ENCODE assay signal across 8 cellular contexts in the genomic region with DNA sequence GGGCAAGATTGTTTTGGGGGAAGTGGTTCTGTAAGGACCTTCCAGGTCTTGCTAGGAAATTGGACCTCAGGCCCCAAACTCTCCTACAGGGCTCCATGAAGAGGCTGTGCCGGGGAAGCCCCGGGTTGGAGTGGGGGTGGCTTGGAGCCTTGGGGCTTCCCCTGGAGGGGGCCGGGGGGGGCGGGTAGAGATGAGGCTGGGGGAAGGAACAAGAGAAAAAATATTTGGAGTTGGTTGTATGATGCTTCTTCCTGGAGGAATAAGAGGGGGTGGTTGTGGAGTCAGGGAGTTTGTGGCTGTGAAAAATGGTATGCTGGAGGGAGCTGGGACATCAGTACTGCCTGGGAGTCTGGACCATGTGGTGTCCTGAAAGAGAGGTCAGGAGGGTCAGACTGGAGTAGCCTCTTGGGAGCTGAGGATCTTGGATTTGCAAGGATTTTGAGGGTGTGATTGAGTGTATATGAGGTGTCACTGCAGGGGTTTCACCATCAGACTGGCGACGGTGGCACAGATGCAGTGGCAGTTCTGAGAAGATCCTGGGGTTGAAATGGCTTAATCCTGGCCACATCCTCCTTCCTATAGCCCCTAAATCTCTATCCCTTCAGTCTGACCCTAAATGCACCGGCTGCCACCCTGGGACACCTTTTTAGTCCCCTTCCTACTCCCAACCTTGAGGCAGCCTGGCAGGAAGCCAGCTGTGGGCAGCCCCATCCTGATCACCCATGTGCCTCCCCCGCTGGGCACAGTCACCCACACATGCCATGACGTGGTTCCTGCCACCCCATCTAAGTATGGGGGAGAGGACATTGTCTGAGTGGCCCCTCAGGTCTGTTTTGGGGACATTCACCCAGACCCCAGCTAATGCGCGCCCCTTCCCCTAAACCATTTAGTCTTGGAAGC. TPM values are rescaled to one million over a fixed set of nuclear protein-coding genes. Genes with fewer than 3 reads are reported as not detected.
DNase-seq lines count a peak whose midpoint lies in the region; ATAC-seq, FAIRE-seq and TF ChIP-seq lines count a peak whose summit lies in the region.

No MANE protein-coding gene starts in this region.

- H3K4me3 ChIP-seq in BLaER1 (0 out of 2 replicates have a peak overlapping the region, but pooled peaks have one; percentile 33), K562 (peak overlapping the region; percentile 79; the same call in 1 of the 2 replicates), thyroid gland (replicated peaks in 1 of 3) (peak overlapping the region in 1 of 3 donors; percentile 95)

- no peak for FAIRE-seq in K562 (lab: Jason Lieb, UNC)

- no peak for TF ChIP-seq RAD21 in K562 (CRISPR knock-in tag; conservative IDR thresholded peaks at IDR 0.05 in 1 of 2, IDR thresholded peaks at IDR 0.05 in 1 of 2)

- CTCF ChIA-PET in K562 (lab: Yijun Ruan, JAX; ENCODE audit: low intra/inter-chr PET ratio) = no interaction called here

- H3K4me3 Mint-ChIP-seq in naive B cell = peak overlapping the region; percentile 89 to 97 (median 94)

- H3K36me3 Mint-ChIP-seq in naive B cell = no peaks in the 10 kb centered on the region

- H3K9me1 ChIP-seq in K562 (ENCODE audit: control insufficient read depth, insufficient read depth, low read length) = peaks cover 6% of the 10 kb centered on the region

- TF ChIP-seq POLR2A in K562 (conservative IDR thresholded peaks at IDR 0.05) (no peak), thyroid gland (IDR thresholded peaks at IDR 0.05) (no peak)

- no peak overlapping the region for H2AFZ ChIP-seq in K562 (ENCODE audit: low read depth, low read length)

- no peak for ATAC-seq in K562
- ATAC-seq in naive B cell (ENCODE audit: low read depth in 2 of 2) = no peak
- no peak for ATAC-seq in GM18511 (IDR thresholded peaks at IDR 0.05; ENCODE audit: unreplicated experiment)

- in situ Hi-C loops in K562 (cut with MboI) = no loop called here

- H3K9ac ChIP-seq in BLaER1 (no peak overlapping the region), K562 (ENCODE audit: insufficient read depth in 1 of 2, low read depth in 2 of 2, low read length in 2 of 2) (peak overlapping the region in 1 of 2 experiments; percentile 82; a peak in 1 of 4 replicates)

- no peaks in the 10 kb centered on the region for H3K36me3 ChIP-seq in BLaER1
- H3K36me3 ChIP-seq in K562 (ENCODE audit: control insufficient read depth, insufficient read depth, low read length) = no peaks in the 10 kb centered on the region
- no peaks in the 10 kb centered on the region for H3K36me3 ChIP-seq in thyroid gland

- H3K27me3 ChIP-seq in BLaER1 (no peaks in the 10 kb centered on the region; the same call in 1 of the 2 replicates), K562 (ENCODE audit: control insufficient read depth in 2 of 2, insufficient read depth in 2 of 2, low read length in 2 of 2) (no peaks in the 10 kb centered on the region), thyroid gland (no peaks in the 10 kb centered on the region)

- H3K9me3 Mint-ChIP-seq in naive B cell = peaks cover 0 to 6% (median 0%) of the 10 kb centered on the region in 7 donors

- no peak for TF ChIP-seq EP300 in K562 (IDR thresholded peaks at IDR 0.05; ENCODE audit: low read length)

- intact Hi-C loops in K562 (cut with micrococcal nuclease) = no loop called here
- intact Hi-C loops in thyroid gland (cut with DNase I) = no loop called here

- H4K20me1 ChIP-seq in BLaER1 (peaks cover 63% of the 10 kb centered on the region), K562 (replicated peaks; ENCODE audit: control insufficient read depth, insufficient read depth, low read length) (peaks cover 3% of the 10 kb centered on the region; the same call in 1 of the 2 replicates)

- POLR2A ChIA-PET in K562 (lab: Yijun Ruan, JAX) = interaction anchor here (0.7 to 1.3 kb wide), 3 partner anchors 10 to 124 kb away, joined by 3 to 6 read pairs (median 5); no protein-coding TSS in a partner anchor

- H3K27ac Mint-ChIP-seq in naive B cell = peak overlapping the region; percentile 94 to 100 (median 100)

- WGBS in K562 (ENCODE audit: insufficient coverage, low coverage, missing lambda C conversion rate) = 62% methylated on average over 11 of the region's 11 CpGs
- 52 to 66% methylated on average over 11 of the region's 11 CpGs for WGBS in thyroid gland, 2 donors

- H3K27ac ChIP-seq in BLaER1 (no peak overlapping the region), K562 (ENCODE audit: extremely low read depth, low read depth, low read length) (no peak overlapping the region), thyroid gland (peak overlapping the region in 2 of 3 donors; percentile 93 to 96)

- H3K9me3 ChIP-seq in BLaER1 (no peaks in the 10 kb centered on the region), K562 (replicated peaks; ENCODE audit: control insufficient read depth, insufficient read depth, low read depth, low read length) (no peaks in the 10 kb centered on the region), thyroid gland (no peaks in the 10 kb centered on the region)

- peaks cover 66% of the 10 kb centered on the region for H3K79me2 ChIP-seq in K562 (ENCODE audit: control insufficient read depth, insufficient read depth, low read length)

- H3K27me3 Mint-ChIP-seq in naive B cell = peaks cover 0 to 4% (median 0%) of the 10 kb centered on the region in 3 donors

- H3K4me2 ChIP-seq in BLaER1 (peak overlapping the region; percentile 100), K562 (ENCODE audit: insufficient read depth, low read length) (no peak overlapping the region)

- no TSS peak for BruUV-seq in K562 (replicated peaks; lab: Mats Ljungman, UMichigan)

- TF ChIP-seq CTCF in K562 (IDR thresholded peaks at IDR 0.05 in 2 of 3, conservative IDR thresholded peaks at IDR 0.05 in 1 of 3; ENCODE audit: insufficient read depth in 2 of 3, low read depth in 1 of 3, low read length in 3 of 3) (no peak), thyroid gland (IDR thresholded peaks at IDR 0.05) (no peak)

- H3K4me1 Mint-ChIP-seq in naive B cell = peaks cover 70 to 93% (median 78%) of the 10 kb centered on the region in 3 donors

- DNase-seq in T follicular helper cell (ENCODE audit: low read depth) = peak; percentile 77
- DNase-seq in K562 (ENCODE audit: extremely low read depth in 1 of 4, low spot score in 3 of 4) = no peak
- DNase-seq in naive B cell = peak; percentile 62
- DNase-seq in thyroid gland = peak; percentile 44 to 51
- no peak for DNase-seq in RKO (ENCODE audit: low spot score)
- DNase-seq in SHP77 (lab: John Stamatoyannopoulos, UW) = no peak

- H3K4me1 ChIP-seq in BLaER1 (peaks cover 95% of the 10 kb centered on the region), K562 (replicated peaks in 1 of 2; ENCODE audit: control insufficient read depth in 2 of 2, insufficient read depth in 2 of 2, low read length in 2 of 2) (peaks cover 63 to 86% of the 10 kb centered on the region in 2 experiments), thyroid gland (peaks cover 80 to 85% of the 10 kb centered on the region in 2 donors)

RNA-seq across cellular contexts. Expression of gene RARA, which starts 10.9 kb away (rescaled TPM):
- total RNA-seq in K562 (2011; cell fraction: chromatin; rRNA removed; ENCODE audit: low replicate concordance) = 7.6 and 15.2 TPM in 2 replicates
- 9.7 and 10.0 TPM in 2 replicates for total RNA-seq in K562 (2011; cell fraction: nucleolus; rRNA removed)
- 5.5 and 6.0 TPM in 2 replicates for total RNA-seq in K562 (2011; cell fraction: nucleoplasm; rRNA removed)
- total RNA-seq in K562 (2014; rRNA removed) = 13.6 and 18.7 TPM in 2 replicates
- total RNA-seq in K562 (2014; rRNA removed; fragmentation: Illumina TruSeq; extraction: Trizol) = 5.0 and 7.5 TPM in 2 replicates
- total RNA-seq in K562 (2015; rRNA removed; fragmentation: Illumina TruSeq; extraction: Trizol) = 7.9 and 8.3 TPM in 2 replicates
- 26.2 and 28.0 TPM in 2 replicates for total RNA-seq in K562 (2021)
- 2.7 and 3.5 TPM in 2 replicates for polyA plus RNA-seq in K562 (2011; rRNA removed)
- polyA plus RNA-seq in K562 (2011; cell fraction: cytosol; rRNA removed) = 1.4 and 4.5 TPM in 2 replicates
- polyA plus RNA-seq in K562 (2011; cell fraction: nucleus; rRNA removed) = 4.6 and 15.6 TPM in 2 replicates
- 16.2 and 25.9 TPM in 2 replicates for polyA plus RNA-seq in K562 (2012)
- 24.2 and 25.2 TPM in 2 replicates for polyA plus RNA-seq in K562 (2014; fragmentation: Illumina TruSeq; extraction: Trizol)
- under 1 TPM; 0.10 TPM for polyA plus RNA-seq in K562 (2014; fragmentation: Nextera tagmentation; extraction: Ambion mirVana)
- 12.2 and 13.0 TPM in 2 replicates for polyA plus RNA-seq in K562 (2014; rRNA removed)
- 2.8 and 4.2 TPM in 2 replicates for polyA minus RNA-seq in K562 (2011; rRNA and poly(A)+ RNA removed)
- polyA minus RNA-seq in K562 (2011; cell fraction: cytosol; rRNA and poly(A)+ RNA removed) = 9.2 and 9.8 TPM in 2 replicates
- polyA minus RNA-seq in K562 (2011; cell fraction: nucleus; rRNA and poly(A)+ RNA removed) = 3.9 and 4.2 TPM in 2 replicates
- 10 to 100 TPM in 2 of 6 donors, 1 to 10 TPM in 4; 3.1 to 12.6 (median 7.8) TPM for polyA plus RNA-seq in naive B cell (ENCODE audit: low read depth in 6 of 6)
- total RNA-seq in thyroid gland = 10 to 100 TPM; 20.0 to 60.9 (median 35.2) TPM

RNA-seq across cellular contexts. Expression of gene CDC6, which starts 32.2 kb away (rescaled TPM):
- total RNA-seq in K562 (2011; cell fraction: chromatin; rRNA removed; ENCODE audit: low replicate concordance) = 102 and 166 TPM in 2 replicates
- 52.6 and 55.5 TPM in 2 replicates for total RNA-seq in K562 (2011; cell fraction: nucleolus; rRNA removed)
- 82.0 and 95.0 TPM in 2 replicates for total RNA-seq in K562 (2011; cell fraction: nucleoplasm; rRNA removed)
- 67.4 and 78.9 TPM in 2 replicates for total RNA-seq in K562 (2014; rRNA removed)
- total RNA-seq in K562 (2014; rRNA removed; fragmentation: Illumina TruSeq; extraction: Trizol) = 119 and 133 TPM in 2 replicates
- 110 and 112 TPM in 2 replicates for total RNA-seq in K562 (2015; rRNA removed; fragmentation: Illumina TruSeq; extraction: Trizol)
- 121 and 126 TPM in 2 replicates for total RNA-seq in K562 (2021)
- polyA plus RNA-seq in K562 (2011; rRNA removed) = 63.3 and 106 TPM in 2 replicates
- polyA plus RNA-seq in K562 (2011; cell fraction: cytosol; rRNA removed) = 26.5 and 34.3 TPM in 2 replicates
- 33.5 and 41.3 TPM in 2 replicates for polyA plus RNA-seq in K562 (2011; cell fraction: nucleus; rRNA removed)
- 67.6 and 73.5 TPM in 2 replicates for polyA plus RNA-seq in K562 (2012)
- 141 and 150 TPM in 2 replicates for polyA plus RNA-seq in K562 (2014; fragmentation: Illumina TruSeq; extraction: Trizol)
- polyA plus RNA-seq in K562 (2014; fragmentation: Nextera tagmentation; extraction: Ambion mirVana) = 10 to 100 TPM; 29.6 to 55.0 TPM
- polyA plus RNA-seq in K562 (2014; rRNA removed) = 70.5 and 73.4 TPM in 2 replicates
- 64.2 and 81.5 TPM in 2 replicates for polyA minus RNA-seq in K562 (2011; rRNA and poly(A)+ RNA removed)
- polyA minus RNA-seq in K562 (2011; cell fraction: cytosol; rRNA and poly(A)+ RNA removed) = 15.9 and 41.5 TPM in 2 replicates
- polyA minus RNA-seq in K562 (2011; cell fraction: nucleus; rRNA and poly(A)+ RNA removed) = 28.5 and 39.0 TPM in 2 replicates
- 1 to 10 TPM in 1 of 6 donors, under 1 TPM in 3, not detected in 2; 0.23 to 1.3 (median 0.35) TPM for polyA plus RNA-seq in naive B cell (ENCODE audit: low read depth in 6 of 6)
- 1 to 10 TPM in 1 of 4 donors, under 1 TPM in 3; 0.63 to 5.2 (median 0.79) TPM for total RNA-seq in thyroid gland

RNA-seq across cellular contexts. Expression of gene GJD3, which starts 44.6 kb away (rescaled TPM):
- not detected in 2 replicates for total RNA-seq in K562 (2011; cell fraction: chromatin; rRNA removed; ENCODE audit: low replicate concordance)
- 0.50 and 0.66 TPM in 2 replicates for total RNA-seq in K562 (2011; cell fraction: nucleolus; rRNA removed)
- not detected in 2 replicates for total RNA-seq in K562 (2011; cell fraction: nucleoplasm; rRNA removed)
- total RNA-seq in K562 (2014; rRNA removed) (not detected in 2 replicates), K562 (2014; rRNA removed; fragmentation: Illumina TruSeq; extraction: Trizol) (not detected in 2 replicates), K562 (2015; rRNA removed; fragmentation: Illumina TruSeq; extraction: Trizol) (not detected in 2 replicates), K562 (2021) (0.38 TPM in 1 of 2 replicates, not detected in the other), thyroid gland (1 to 10 TPM; 1.6 to 3.4 (median 1.7) TPM)
- polyA plus RNA-seq in K562 (2011; rRNA removed) (not detected in 2 replicates), K562 (2014; fragmentation: Illumina TruSeq; extraction: Trizol) (not detected in 2 replicates), K562 (2014; fragmentation: Nextera tagmentation; extraction: Ambion mirVana) (not detected), K562 (2014; rRNA removed) (0.17 TPM in 1 of 2 replicates, not detected in the other), naive B cell (ENCODE audit: low read depth in 6 of 6) (under 1 TPM in 2 of 6 donors, not detected in 4; 0.44 to 0.98 TPM)
- 0.24 TPM in 1 of 2 replicates, not detected in the other for polyA plus RNA-seq in K562 (2011; cell fraction: cytosol; rRNA removed)
- not detected in 2 replicates for polyA plus RNA-seq in K562 (2011; cell fraction: nucleus; rRNA removed)
- 0.46 and 2.9 TPM in 2 replicates for polyA plus RNA-seq in K562 (2012)
- polyA minus RNA-seq in K562 (2011; rRNA and poly(A)+ RNA removed) = not detected in 2 replicates
- polyA minus RNA-seq in K562 (2011; cell fraction: cytosol; rRNA and poly(A)+ RNA removed) = not detected in 2 replicates
- 1.2 TPM in 1 of 2 replicates, not detected in the other for polyA minus RNA-seq in K562 (2011; cell fraction: nucleus; rRNA and poly(A)+ RNA removed)

Comparison
In these comparisons a context has a peak if more than half of its experiments do, and no peak if none do; other contexts are left out.
1. H3K27ac ChIP-seq: peak in thyroid gland (2 of 3); none in BLaER1 (single experiment) and K562 (single experiment).
2. DNase-seq: peak in T follicular helper cell (single experiment), naive B cell (single experiment) and thyroid gland (2 of 2); none in K562 (0 of 4), RKO (single experiment) and SHP77 (0 of 2).
3. RNA of gene CDC6, which starts 32.2 kb away (total RNA-seq): 52.6 to 166 TPM in K562; 0.63 to 5.2 TPM in thyroid gland; every median in the first group is over 4 times any median in the second.